8 cellular contexts compared by ENCODE assay signal in genomic region chr9:124258765-124259272, GRCh38. TPM values are rescaled to one million over a fixed set of nuclear protein-coding genes. Genes with fewer than 3 reads are reported as not detected.
DNase-seq lines count a peak whose midpoint lies in the region; ATAC-seq and TF ChIP-seq lines count a peak whose summit lies in the region.

No MANE protein-coding gene starts in this region.

- H3K4me1 ChIP-seq in HUES64 (ENCODE audit: insufficient read depth, low read length), result peaks cover 38% of the 10 kb centered on the region
- H3K4me1 ChIP-seq in mammary epithelial cell (ENCODE audit: insufficient read depth, low read length), result peaks cover 37% of the 10 kb centered on the region
- H3K4me1 ChIP-seq in lung (ENCODE audit: control insufficient read depth in 2 of 2, insufficient read depth in 2 of 2, low read length in 2 of 2), result peaks cover 0 to 20% of the 10 kb centered on the region in 2 donors
- peaks cover 2% of the 10 kb centered on the region for H3K4me1 ChIP-seq in urinary bladder (ENCODE audit: insufficient read depth)

- peak; percentile 17 for DNase-seq in ACHN
- DNase-seq in mammary epithelial cell, result peak; percentile 33
- no peak for DNase-seq in lung (ENCODE audit: low spot score)
- no peak for DNase-seq in activated effector memory CD4-positive, alpha-beta T cell treated with anti-CD3 and anti-CD28 coated beads, Interleukin-2, amount 50 U/mL, for 16 hours

- H3K27me3 ChIP-seq in HUES64 (ENCODE audit: insufficient read depth, low read length), result no peaks in the 10 kb centered on the region
- no peaks in the 10 kb centered on the region for H3K27me3 ChIP-seq in mammary epithelial cell (ENCODE audit: insufficient read depth, low read length)
- H3K27me3 ChIP-seq in lung (ENCODE audit: control insufficient read depth, insufficient read depth), result no peaks in the 10 kb centered on the region

- 17% methylated on average over 11 of the region's 11 CpGs for WGBS in HUES64
- WGBS in mammary epithelial cell (ENCODE audit: low coverage, missing lambda C conversion rate), result 2% methylated on average over 11 of the region's 11 CpGs
- 6 to 13% methylated on average over 11 of the region's 11 CpGs for WGBS in lung, 2 donors
- WGBS in urinary bladder, result 8% methylated on average over 11 of the region's 11 CpGs

- peak overlapping the region; percentile 52 for H3K27ac ChIP-seq in HUES64 (ENCODE audit: low read depth, low read length)
- H3K27ac ChIP-seq in mammary epithelial cell (ENCODE audit: insufficient read depth, low read depth, low read length), result peak overlapping the region; percentile 77
- H3K27ac ChIP-seq in lung (ENCODE audit: low read depth in 1 of 2, low read length in 1 of 2), result peak overlapping the region; percentile 58 to 87
- H3K27ac ChIP-seq in urinary bladder (ENCODE audit: low read depth), result peak overlapping the region; percentile 84

- CTCF ChIA-PET in mammary epithelial cell (lab: Charles Lee; ENCODE audit: low non-redundant PET), result no interaction called here

- H4K20me1 ChIP-seq in mammary epithelial cell (ENCODE audit: insufficient read depth, low read length), result no peaks in the 10 kb centered on the region

- peaks cover 57% of the 10 kb centered on the region for H3K79me2 ChIP-seq in mammary epithelial cell (ENCODE audit: insufficient read depth, low read length)

- H3K36me3 ChIP-seq in HUES64 (ENCODE audit: insufficient read depth, low read length) (no peaks in the 10 kb centered on the region), mammary epithelial cell (ENCODE audit: insufficient read depth, low read length) (peaks cover 4% of the 10 kb centered on the region), lung (ENCODE audit: control insufficient read depth in 2 of 2, insufficient read depth in 2 of 2, low read length in 2 of 2) (peaks cover 0 to 2% of the 10 kb centered on the region in 2 donors), urinary bladder (ENCODE audit: insufficient read depth) (no peaks in the 10 kb centered on the region)

- peak overlapping the region; percentile 76 for H3K4me2 ChIP-seq in mammary epithelial cell (ENCODE audit: insufficient read depth, low read depth, low read length)

- dilution Hi-C loops in mammary epithelial cell (cut with HindIII; ENCODE audit: low sequenced_read_pairs), result no loop called here

- H3K4me3 ChIP-seq in HUES64 (ENCODE audit: low read length), result peak overlapping the region; percentile 86
- peak overlapping the region; percentile 76 to 87 (median 81) for H3K4me3 ChIP-seq in mammary epithelial cell (replicated peaks in 1 of 3; ENCODE audit: insufficient read depth in 1 of 3, low read depth in 2 of 3, low read length in 3 of 3)
- H3K4me3 ChIP-seq in lung, result peak overlapping the region; percentile 61
- H3K4me3 ChIP-seq in urinary bladder (ENCODE audit: low read depth, low read length), result peak overlapping the region; percentile 92

- BruUV-seq in mammary epithelial cell (replicated peaks; lab: Mats Ljungman, UMichigan), result no TSS peak

- intact Hi-C loops in mammary epithelial cell (cut with micrococcal nuclease), result loop anchor here (1.0 to 5.0 kb wide), 4 partner anchors 8 to 132 kb away; no protein-coding TSS in a partner anchor

- in situ Hi-C loops in ACHN (cut with HindIII; ENCODE audit: low pct_ligation_motif_present, low pct_unique_long_range_greater_than_20kb, low sequenced_read_pairs), result no loop called here
- in situ Hi-C loops in mammary epithelial cell (cut with MboI; ENCODE audit: low sequenced_read_pairs in 2 of 2), result no loop called here

- peak overlapping the region; percentile 61 for H2AFZ ChIP-seq in mammary epithelial cell (ENCODE audit: low read depth, low read length)

- H3K9ac ChIP-seq in HUES64 (ENCODE audit: low read depth, low read length) (peak overlapping the region; percentile 54), mammary epithelial cell (ENCODE audit: insufficient read depth, low read length) (peak overlapping the region; percentile 84)

- TF ChIP-seq CTCF in mammary epithelial cell (conservative IDR thresholded peaks at IDR 0.05 in 1 of 2, IDR thresholded peaks at IDR 0.05 in 1 of 2; ENCODE audit: extremely low read depth in 1 of 2, insufficient read depth in 1 of 2, low read depth in 1 of 2, low read length in 2 of 2) (no peak), lung (IDR thresholded peaks at IDR 0.05; ENCODE audit: control extremely low read depth, extremely low read depth) (no peak)

- H3K9me3 ChIP-seq in HUES64 (ENCODE audit: insufficient read depth, low read depth, low read length), result no peaks in the 10 kb centered on the region
- H3K9me3 ChIP-seq in mammary epithelial cell (replicated peaks; ENCODE audit: insufficient read depth, low read length), result no peaks in the 10 kb centered on the region
- no peaks in the 10 kb centered on the region for H3K9me3 ChIP-seq in lung (ENCODE audit: control insufficient read depth in 2 of 2, insufficient read depth in 1 of 2, low read length in 1 of 2)

- ATAC-seq in lung (ENCODE audit: insufficient read depth, low FRiP score) (peak; percentile 3), GM18498 (IDR thresholded peaks at IDR 0.05; ENCODE audit: unreplicated experiment) (no peak), HG03442 (IDR thresholded peaks at IDR 0.05; ENCODE audit: unreplicated experiment) (no peak)

RNA-seq across cellular contexts. Expression of gene NEK6, which starts 1.1 kb away (rescaled TPM):
- 9.8 TPM for polyA plus RNA-seq in HUES64 (2013, experiment 1 of 2)
- polyA plus RNA-seq in HUES64 (2013, experiment 2 of 2), result 14.3 TPM
- 10 to 100 TPM; 41.3 to 41.7 TPM for total RNA-seq in mammary epithelial cell
- polyA plus RNA-seq in mammary epithelial cell, result 50.6 TPM
- 68.8 TPM for polyA minus RNA-seq in mammary epithelial cell
- total RNA-seq in lung, result 10 to 100 TPM; 49.1 to 86.2 TPM
- polyA plus RNA-seq in lung, result 10 to 100 TPM; 19.0 to 57.2 TPM
- 28.1 TPM for total RNA-seq in urinary bladder
- polyA plus RNA-seq in urinary bladder, result 38.3 TPM

Comparison
In these comparisons a context has a peak if more than half of its experiments do, and no peak if none do; other contexts are left out.
1. DNase-seq: peak in ACHN (single experiment) and mammary epithelial cell (single experiment); none in lung (single experiment) and activated effector memory CD4-positive, alpha-beta T cell treated with anti-CD3 and anti-CD28 coated beads, Interleukin-2, amount 50 U/mL, for 16 hours (single experiment).
2. Peak in every context shown above with its lines, with median percentiles within 50 percentile points of each other: H3K27ac ChIP-seq and H3K4me3 ChIP-seq.